In the genomic region with DNA sequence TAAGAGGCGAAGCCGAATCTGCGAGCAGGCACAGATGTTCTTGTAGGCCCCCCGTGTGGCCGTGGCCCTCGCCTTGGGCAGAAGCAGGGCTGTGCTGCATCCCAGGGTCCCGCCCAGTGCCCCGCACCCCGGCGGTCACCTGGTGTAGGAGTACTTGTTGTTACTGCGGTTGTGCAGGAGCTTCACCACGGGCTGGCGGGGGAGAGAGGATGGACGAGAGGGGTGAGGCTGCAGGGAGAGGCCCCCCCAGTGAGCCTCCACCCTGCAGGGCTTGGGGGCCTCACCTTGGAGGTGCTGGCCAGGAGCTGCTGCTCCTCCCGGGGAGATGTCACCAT, we compare ENCODE assay signal across 16 cellular contexts. TPM values are rescaled to one million over a fixed set of nuclear protein-coding genes. Genes with fewer than 3 reads are reported as not detected.
DNase-seq lines count a peak whose midpoint lies in the region; ATAC-seq and TF ChIP-seq lines count a peak whose summit lies in the region.
"Had no signal": no experiment of that assay in that cellular context is flagged by ENCODE, and none has a peak within 500 bp of the region (broad histone marks: within the 10 kb centered on the region; RNA-seq: fewer than 3 reads in every experiment).

No MANE protein-coding gene starts in this region.

- no peak overlapping the region for H3T11ph ChIP-seq in H9 (ENCODE audit: low read length)

- no peak overlapping the region for H3K14ac ChIP-seq in H9 (ENCODE audit: insufficient read depth, low read length)

- peaks cover 11% of the 10 kb centered on the region for H3F3A ChIP-seq in neural progenitor cell (ENCODE audit: low read depth)

- WGBS in H9 (ENCODE audit: extremely low coverage, insufficient read length, low lambda C conversion rate), result no CpG with 5 or more reads among the region's 15 CpGs

- H3K4me1 ChIP-seq in DND-41 (ENCODE audit: insufficient read depth, low read length) (no peaks in the 10 kb centered on the region), H9 (ENCODE audit: insufficient read depth, low read length) (no peaks in the 10 kb centered on the region), neural progenitor cell (no peaks in the 10 kb centered on the region)
- H3K4me1 ChIP-seq: Caco-2 had no signal

- H3K79me1 ChIP-seq in H9 (ENCODE audit: insufficient read depth, low read depth, low read length, poor library complexity, severe bottlenecking), result no peaks in the 10 kb centered on the region

- H2BK15ac ChIP-seq in H9 (ENCODE audit: low read depth, low read length), result no peak overlapping the region

- no peak overlapping the region for H3K4ac ChIP-seq in H9 (ENCODE audit: low read depth, low read length)

- no peak overlapping the region for H3K56ac ChIP-seq in H9 (ENCODE audit: insufficient read length, low read depth, low read length)

- H3K27ac Mint-ChIP-seq in H9, result peak overlapping the region in 1 of 3 experiments; percentile 76; a peak in 3 of 7 replicates
- H3K27ac Mint-ChIP-seq in WTC11, result no peak overlapping the region
- H3K27ac Mint-ChIP-seq in neural progenitor cell, result no peak overlapping the region
- H3K27ac Mint-ChIP-seq: B cell had no signal

- CTCF ChIA-PET in WTC11 (lab: Charles Lee), result interaction anchor here (0.8 to 1.7 kb wide), 14 partner anchors 11 to 156 kb away, joined by 3 to 11 read pairs (median 4); a partner anchor contains a TSS

- no peak overlapping the region for H4K5ac ChIP-seq in H9 (ENCODE audit: insufficient read length, low read depth, low read length)

- DNase-seq in DND-41 (no peak), H9 (peak; percentile 44), WTC11 (ENCODE audit: low spot score) (no peak), neural progenitor cell (ENCODE audit: low spot score) (no peak), NCI-H1417 treated with DMSO at 0.1 percent for 48 hours (lab: John Stamatoyannopoulos, UW) (no peak), NCI-H1048 (lab: John Stamatoyannopoulos, UW) (no peak)
- DNase-seq: Caco-2; CD4-positive, CD25-positive, alpha-beta regulatory T cell; GM23248; NCI-H1436 treated with DMSO at 0.1 percent for 48 hours; NCI-H2081 treated with DMSO at 0.1 percent for 48 hours; NCI-H510A treated with DMSO at 0.1 percent for 48 hours had no signal

- no peaks in the 10 kb centered on the region for H3K23me2 ChIP-seq in H9 (ENCODE audit: insufficient read length, low read depth, low read length, poor library complexity, severe bottlenecking)

- no peak overlapping the region for H3K4me2 ChIP-seq in DND-41 (ENCODE audit: insufficient read depth, low read length)
- no peak overlapping the region for H3K4me2 ChIP-seq in H9 (ENCODE audit: insufficient read depth, insufficient read length, low read length)
- no peak overlapping the region for H3K4me2 ChIP-seq in neural progenitor cell

- no peak overlapping the region for H3K4me3 Mint-ChIP-seq in H9
- no peak overlapping the region for H3K4me3 Mint-ChIP-seq in WTC11
- no peak overlapping the region for H3K4me3 Mint-ChIP-seq in neural progenitor cell
- H3K4me3 Mint-ChIP-seq: B cell; CD4-positive, CD25-positive, alpha-beta regulatory T cell had no signal

- no peak overlapping the region for H2BK20ac ChIP-seq in H9 (ENCODE audit: low read depth, low read length, poor library complexity, severe bottlenecking)

- H3K9me3 Mint-ChIP-seq in H9, result no peaks in the 10 kb centered on the region; a peak in 1 of 5 replicates
- H3K9me3 Mint-ChIP-seq in WTC11, result no peaks in the 10 kb centered on the region
- H3K9me3 Mint-ChIP-seq in neural progenitor cell, result no peaks in the 10 kb centered on the region
- H3K9me3 Mint-ChIP-seq: CD4-positive, CD25-positive, alpha-beta regulatory T cell had no signal

- H3K4me1 Mint-ChIP-seq in H9 (peaks cover 6 to 13% of the 10 kb centered on the region in 2 experiments), WTC11 (peaks cover 8% of the 10 kb centered on the region), neural progenitor cell (peaks cover 3% of the 10 kb centered on the region)

- peaks cover 27% of the 10 kb centered on the region for H3K36me3 ChIP-seq in DND-41 (ENCODE audit: insufficient read depth, low read length)
- no peaks in the 10 kb centered on the region for H3K36me3 ChIP-seq in neural progenitor cell

- POLR2A ChIA-PET in WTC11 (lab: Charles Lee), result interaction anchor here (0.5 to 1.3 kb wide), 3 partner anchors 15 to 216 kb away, joined by 4 to 5 read pairs (median 4); no protein-coding TSS in a partner anchor

- no peak for TF ChIP-seq CTCF in DND-41 (IDR thresholded peaks at IDR 0.05; ENCODE audit: borderline replicate concordance, extremely low read depth, low read length, poor library complexity, severe bottlenecking)
- no peak for TF ChIP-seq CTCF in H9 (conservative IDR thresholded peaks at IDR 0.05)
- TF ChIP-seq CTCF in WTC11 (IDR thresholded peaks at IDR 0.05), result no peak
- TF ChIP-seq CTCF in neural progenitor cell (IDR thresholded peaks at IDR 0.05), result no peak

- no peak overlapping the region for H3K4me3 ChIP-seq in DND-41 (ENCODE audit: low read depth in 1 of 2, low read length in 2 of 2)
- H3K4me3 ChIP-seq in neural progenitor cell, result no peak overlapping the region
- H3K4me3 ChIP-seq: GM23248 had no signal

- no peak overlapping the region for H2BK12ac ChIP-seq in H9 (ENCODE audit: insufficient read length, low read depth, low read length)

- H3K27me3 ChIP-seq in DND-41 (ENCODE audit: insufficient read depth, low read length, poor library complexity) (no peaks in the 10 kb centered on the region), H9 (ENCODE audit: insufficient read depth, low read length) (no peaks in the 10 kb centered on the region), neural progenitor cell (no peaks in the 10 kb centered on the region)

- no peak overlapping the region for H2BK120ac ChIP-seq in H9 (ENCODE audit: low read depth, low read length, poor library complexity, severe bottlenecking)

- no peak overlapping the region for H4K8ac ChIP-seq in H9 (replicated peaks; ENCODE audit: insufficient read length, low read depth, low read length)

- H2AK5ac ChIP-seq in H9 (ENCODE audit: insufficient read length, low read length), result no peak overlapping the region

- ATAC-seq in DND-41 (ENCODE audit: insufficient read depth, low read depth), result 0 out of 3 replicates have a peak, but pooled peaks have one; percentile 6
- peak; percentile 22; the same call in 1 of the 2 replicates for ATAC-seq in WTC11
- ATAC-seq in HG02970 (IDR thresholded peaks at IDR 0.05; ENCODE audit: low FRiP score, unreplicated experiment), result no peak
- ATAC-seq: SK-N-SH treated with all-trans-retinoic acid at 6 μM for 48 hours had no signal

- H2BK5ac ChIP-seq in H9 (ENCODE audit: insufficient read length, low read length), result no peak overlapping the region

- H4K20me1 ChIP-seq in DND-41 (ENCODE audit: insufficient read depth, low read length), result peaks cover under 1% of the 10 kb centered on the region; the same call in 1 of the 2 replicates
- no peaks in the 10 kb centered on the region for H4K20me1 ChIP-seq in H9 (ENCODE audit: control insufficient read depth, insufficient read depth, insufficient read length)
- H4K20me1 ChIP-seq in neural progenitor cell (ENCODE audit: low read depth), result no peaks in the 10 kb centered on the region

- no peak overlapping the region for H4K91ac ChIP-seq in H9 (ENCODE audit: insufficient read length, low read depth, low read length)

- H3K9me3 ChIP-seq in DND-41 (ENCODE audit: insufficient read depth, low read length, severe bottlenecking), result no peaks in the 10 kb centered on the region
- H3K9me3 ChIP-seq in H9 (ENCODE audit: control insufficient read depth, low read depth, low read length), result no peaks in the 10 kb centered on the region
- no peaks in the 10 kb centered on the region for H3K9me3 ChIP-seq in neural progenitor cell (ENCODE audit: low read depth)
- H3K9me3 ChIP-seq: Caco-2 had no signal

- no peaks in the 10 kb centered on the region for H3K27me3 Mint-ChIP-seq in H9 (ENCODE audit: low read depth)
- H3K27me3 Mint-ChIP-seq in WTC11 (ENCODE audit: low read depth), result no peaks in the 10 kb centered on the region
- no peaks in the 10 kb centered on the region for H3K27me3 Mint-ChIP-seq in neural progenitor cell (ENCODE audit: insufficient read depth, low read depth)
- H3K27me3 Mint-ChIP-seq: B cell; CD4-positive, CD25-positive, alpha-beta regulatory T cell had no signal

- no peak overlapping the region for H3K9ac ChIP-seq in DND-41 (ENCODE audit: low read depth, low read length)
- no peak overlapping the region for H3K9ac ChIP-seq in H9 (ENCODE audit: extremely low read depth, insufficient read length, low read length)
- peak overlapping the region; percentile 37 for H3K9ac ChIP-seq in neural progenitor cell
- H3K9ac ChIP-seq: GM23248 had no signal

- no peak overlapping the region for H3K23ac ChIP-seq in H9 (ENCODE audit: insufficient read length, low read depth, low read length)

- H3K18ac ChIP-seq in H9 (ENCODE audit: insufficient read length, low read depth, low read length), result no peak overlapping the region

- H3K79me2 ChIP-seq in DND-41 (ENCODE audit: insufficient read depth, low read length), result no peaks in the 10 kb centered on the region
- no peaks in the 10 kb centered on the region for H3K79me2 ChIP-seq in H9 (ENCODE audit: insufficient read depth, low read length)
- H3K79me2 ChIP-seq in neural progenitor cell (ENCODE audit: low read depth), result no peaks in the 10 kb centered on the region

- H3K27ac ChIP-seq in DND-41 (ENCODE audit: low read length), result no peak overlapping the region
- H3K27ac ChIP-seq in H9 (ENCODE audit: insufficient read length, low read depth, low read length), result no peak overlapping the region
- no peak overlapping the region for H3K27ac ChIP-seq in neural progenitor cell
- H3K27ac ChIP-seq: GM23248, HL-60 had no signal

- H3K36me3 Mint-ChIP-seq in H9 (ENCODE audit: insufficient read depth in 1 of 3, low read depth in 3 of 3) (peaks cover 13 to 26% (median 24%) of the 10 kb centered on the region in 3 experiments), WTC11 (peaks cover 3% of the 10 kb centered on the region; the same call in 1 of the 2 replicates), neural progenitor cell (peaks cover 9% of the 10 kb centered on the region)

- H2AFZ ChIP-seq in DND-41 (ENCODE audit: low read depth, low read length), result no peak overlapping the region
- H2AFZ ChIP-seq in H9 (ENCODE audit: low read length), result no peak overlapping the region
- no peak overlapping the region for H2AFZ ChIP-seq in neural progenitor cell (replicated peaks)
- H2AFZ ChIP-seq: GM23248 had no signal

RNA-seq across cellular contexts. Expression of a gene that starts 11.4 kb away (rescaled TPM):
- 16.7 and 17.9 TPM in 2 replicates for total RNA-seq in H9 (2021)
- total RNA-seq in WTC11 (2021), result 17.6 to 26.9 TPM (median 20.2 TPM) in 3 replicates
- total RNA-seq in neural progenitor cell (ENCODE audit: low replicate concordance), result 0.97 and 4.5 TPM in 2 replicates
- total RNA-seq: B cell; CD4-positive, CD25-positive, alpha-beta regulatory T cell had no signal

RNA-seq across cellular contexts. Expression of a gene that starts 12.3 kb away (rescaled TPM):
- 44.7 and 50.8 TPM in 2 replicates for total RNA-seq in H9 (2021)
- 58.2 to 68.5 TPM (median 64.2 TPM) in 3 replicates for total RNA-seq in WTC11 (2021)
- total RNA-seq in neural progenitor cell (ENCODE audit: low replicate concordance), result 11.7 and 31.5 TPM in 2 replicates
- total RNA-seq: B cell; CD4-positive, CD25-positive, alpha-beta regulatory T cell had no signal

RNA-seq across cellular contexts. Expression of a gene that starts 14.4 kb away (rescaled TPM):
- total RNA-seq in H9 (2021) (16.8 and 18.3 TPM in 2 replicates), WTC11 (2021) (18.5 to 20.9 TPM (median 19.4 TPM) in 3 replicates), neural progenitor cell (ENCODE audit: low replicate concordance) (3.9 and 12.0 TPM in 2 replicates)

RNA-seq across cellular contexts. Expression of a gene that starts 48.6 kb away (rescaled TPM):
- total RNA-seq in H9 (2021) (70.0 and 70.6 TPM in 2 replicates), WTC11 (2021) (70.7 to 71.7 TPM (median 70.9 TPM) in 3 replicates), neural progenitor cell (ENCODE audit: low replicate concordance) (21.0 and 61.7 TPM in 2 replicates)

RNA-seq across cellular contexts. Expression of a gene that starts 50.2 kb away (rescaled TPM):
- total RNA-seq in H9 (2021) (82.1 and 89.1 TPM in 2 replicates), WTC11 (2021) (69.6 to 87.6 TPM (median 78.0 TPM) in 3 replicates), neural progenitor cell (ENCODE audit: low replicate concordance) (50.7 and 123 TPM in 2 replicates)
